ENCODE assay signal across 10 cellular contexts in genomic region chr1:35264861-35265260, GRCh38. TPM values are rescaled to one million over a fixed set of nuclear protein-coding genes. Genes with fewer than 3 reads are reported as not detected.
DNase-seq lines count a peak whose midpoint lies in the region; ATAC-seq and TF ChIP-seq lines count a peak whose summit lies in the region.
"Had no signal": no experiment of that assay in that cellular context is flagged by ENCODE, and none has a peak within 500 bp of the region (broad histone marks: within the 10 kb centered on the region; RNA-seq: fewer than 3 reads in every experiment).

No MANE protein-coding gene starts in this region.

- H3K4me1 ChIP-seq in fibroblast of lung (ENCODE audit: control insufficient read depth, extremely low read depth, insufficient read depth, low read length) (no peaks in the 10 kb centered on the region), prostate gland (replicated peaks) (peaks cover 3% of the 10 kb centered on the region)

- no peaks in the 10 kb centered on the region for H3K27me3 ChIP-seq in fibroblast of lung (ENCODE audit: control insufficient read depth, insufficient read depth, low read length)
- H3K27me3 ChIP-seq in prostate gland (replicated peaks; ENCODE audit: insufficient read depth): no peaks in the 10 kb centered on the region

- DNase-seq in GF-D8 (lab: John Stamatoyannopoulos, UW) (peak; percentile 57), RPMI7951 (ENCODE audit: low read depth) (peak; percentile 92), fibroblast of lung (ENCODE audit: low read depth in 2 of 2) (peak; percentile 11 to 61), prostate gland (ENCODE audit: low spot score) (peak; percentile 68), GM19240 (ENCODE audit: insufficient read length, low spot score) (no peak), RWPE1 (ENCODE audit: low spot score) (no peak)
- DNase-seq in activated naive CD4-positive, alpha-beta T cell (lab: John Stamatoyannopoulos, UW): no peak
- DNase-seq: activated gamma-delta T cell, naive B cell had no signal

- H4K20me1 ChIP-seq in fibroblast of lung (ENCODE audit: control insufficient read depth, extremely low read depth, insufficient read depth, low read length): no peaks in the 10 kb centered on the region

- 9% methylated on average over 6 of the region's 6 CpGs for WGBS in prostate gland

- CTCF ChIA-PET in RWPE1 (lab: Yijun Ruan, JAX): no interaction called here

- no peak for TF ChIP-seq POLR2A in prostate gland (IDR thresholded peaks at IDR 0.05)

- H2AFZ ChIP-seq in fibroblast of lung (ENCODE audit: low read length): peak overlapping the region; percentile 80

- peaks cover 11% of the 10 kb centered on the region for H3K79me2 ChIP-seq in fibroblast of lung (ENCODE audit: control insufficient read depth, insufficient read depth, low read length)

- H3K4me3 ChIP-seq in fibroblast of lung (replicated peaks in 1 of 4; ENCODE audit: control extremely low read depth in 1 of 4, insufficient read depth in 1 of 4, low read depth in 3 of 4, low read length in 4 of 4) (no peak overlapping the region), prostate gland (no peak overlapping the region)

- TF ChIP-seq CTCF in fibroblast of lung (conservative IDR thresholded peaks at IDR 0.05 in 1 of 2, IDR thresholded peaks at IDR 0.05 in 1 of 2; ENCODE audit: low read depth in 1 of 2, low read length in 2 of 2) (no peak), prostate gland (IDR thresholded peaks at IDR 0.05) (no peak), RWPE1 (conservative IDR thresholded peaks at IDR 0.05; ENCODE audit: low read depth) (no peak)

- H3K36me3 ChIP-seq in fibroblast of lung (ENCODE audit: control insufficient read depth, insufficient read depth, low read length): no peaks in the 10 kb centered on the region
- H3K36me3 ChIP-seq in prostate gland: no peaks in the 10 kb centered on the region

- POLR2A ChIA-PET in RWPE1 (lab: Yijun Ruan, JAX; ENCODE audit: low non-redundant PET): interaction anchor here (0.6 kb wide), 1 partner anchor 181 kb away, joined by 3 read pairs; no protein-coding TSS in a partner anchor

- intact Hi-C loops in prostate gland (cut with DNase I): no loop called here

- no peak overlapping the region for H3K9ac ChIP-seq in fibroblast of lung (ENCODE audit: insufficient read depth, low read length)

- no peak for ATAC-seq in HG03432 (IDR thresholded peaks at IDR 0.05; ENCODE audit: unreplicated experiment)

- no peaks in the 10 kb centered on the region for H3K9me3 ChIP-seq in fibroblast of lung (ENCODE audit: control insufficient read depth, insufficient read depth, low read depth, low read length)
- H3K9me3 ChIP-seq in prostate gland: no peaks in the 10 kb centered on the region

- no peak overlapping the region for H3K27ac ChIP-seq in fibroblast of lung (ENCODE audit: insufficient read depth, low read length)
- H3K27ac ChIP-seq in prostate gland: peak overlapping the region; percentile 39 to 56
- no peak overlapping the region for H3K27ac ChIP-seq in RWPE1

- peak overlapping the region; percentile 5 for H3K4me2 ChIP-seq in fibroblast of lung (ENCODE audit: extremely low read depth, insufficient read depth, low read length)

RNA-seq across cellular contexts. Expression of gene ZMYM4, which starts 3.6 kb away (rescaled TPM):
- total RNA-seq in RPMI7951 (2014; rRNA removed; shearing (Covaris generic)): 23.3 and 28.4 TPM in 2 replicates
- total RNA-seq in fibroblast of lung (35.4 and 40.5 TPM in 2 replicates), prostate gland (10 to 100 TPM; 34.9 to 42.1 TPM)
- polyA plus RNA-seq in fibroblast of lung: 39.2 and 54.1 TPM in 2 replicates
- polyA plus RNA-seq in fibroblast of lung (2012): 24.0 and 33.7 TPM in 2 replicates
- 12.1 and 14.3 TPM in 2 replicates for polyA minus RNA-seq in fibroblast of lung (ENCODE audit: low replicate concordance)

Comparison
In these comparisons a context has a peak if more than half of its experiments do, and no peak if none do; other contexts are left out.
1. DNase-seq: peak in GF-D8 (single experiment), RPMI7951 (single experiment), fibroblast of lung (2 of 2) and prostate gland (single experiment); none in GM19240 (single experiment), activated naive CD4-positive, alpha-beta T cell (0 of 4) and RWPE1 (single experiment).
2. H3K27ac ChIP-seq: peak in prostate gland (2 of 2); none in fibroblast of lung (single experiment) and RWPE1 (single experiment).